In genomic region chr3:171810278-171811058, GRCh38 we compare ENCODE assay signal across 1 cellular context.
TF ChIP-seq lines count a peak whose summit lies in the region.

TSS of gene PLD1 (minus strand) at chr3:171810483. CDS start at chr3:171738051, 72,432 bp downstream.

TF ChIP-seq in HepG2, 621 proteins besides CTCF, POLR2A, EP300 and RAD21 (continued from another document and continues in another):
- TF ChIP-seq DMTF1 (CRISPR knock-in tag; IDR thresholded peaks at IDR 0.05) (no peak), HMGXB4 (CRISPR knock-in tag; IDR thresholded peaks at IDR 0.05; ENCODE audit: borderline replicate concordance in 1 of 2, low read depth in 1 of 2) (peak; percentile 60 to 91; a peak in 3 of 4 replicates), ZNF205 (CRISPR knock-in tag; IDR thresholded peaks at IDR 0.05) (no peak), SOX6 (IDR thresholded peaks at IDR 0.05) (no peak), SOX6 (CRISPR knock-in tag; IDR thresholded peaks at IDR 0.05) (peak; percentile 60), CHD4 (IDR thresholded peaks at IDR 0.05; ENCODE audit: borderline replicate concordance, low read length) (no peak), ZNF766 (CRISPR knock-in tag; IDR thresholded peaks at IDR 0.05; ENCODE audit: borderline replicate concordance) (no peak; the same call in 1 of the 2 replicates), KDM3A (CRISPR knock-in tag; IDR thresholded peaks at IDR 0.05; ENCODE audit: low read depth) (no peak), ZNF124 (CRISPR knock-in tag; IDR thresholded peaks at IDR 0.05) (no peak), ZBTB14 (CRISPR knock-in tag; IDR thresholded peaks at IDR 0.05) (no peak), RNF219 (CRISPR knock-in tag; IDR thresholded peaks at IDR 0.05) (0 out of 2 replicates have a peak, but pooled peaks have one; percentile 80), ZNF598 (CRISPR knock-in tag; IDR thresholded peaks at IDR 0.05; ENCODE audit: borderline replicate concordance) (no peak; the same call in 1 of the 2 replicates), TRAFD1 (CRISPR knock-in tag; IDR thresholded peaks at IDR 0.05; ENCODE audit: borderline replicate concordance) (no peak), ZNF326 (CRISPR knock-in tag; IDR thresholded peaks at IDR 0.05; ENCODE audit: borderline replicate concordance) (no peak), SNAPC4 (CRISPR knock-in tag; IDR thresholded peaks at IDR 0.05) (no peak; the same call in 1 of the 2 replicates), THAP9 (CRISPR knock-in tag; IDR thresholded peaks at IDR 0.05; ENCODE audit: borderline replicate concordance) (peak; percentile 71; the same call in 1 of the 2 replicates), XBP1 (CRISPR knock-in tag; IDR thresholded peaks at IDR 0.05) (no peak), ZFP91 (CRISPR knock-in tag; IDR thresholded peaks at IDR 0.05; ENCODE audit: borderline replicate concordance) (peak; percentile 87; the same call in 1 of the 2 replicates), TFE3 (CRISPR knock-in tag; IDR thresholded peaks at IDR 0.05) (no peak), ZNF274 (CRISPR knock-in tag; IDR thresholded peaks at IDR 0.05) (no peak; the same call in 1 of the 2 replicates), GFI1 (CRISPR knock-in tag; IDR thresholded peaks at IDR 0.05; ENCODE audit: borderline replicate concordance) (peak; percentile 11; the same call in 1 of the 2 replicates), ZNF383 (CRISPR knock-in tag; IDR thresholded peaks at IDR 0.05; ENCODE audit: borderline replicate concordance) (no peak), ZNF543 (CRISPR knock-in tag; IDR thresholded peaks at IDR 0.05) (0 out of 2 replicates have a peak, but pooled peaks have one; percentile 89), FOXA3 (CRISPR knock-in tag; IDR thresholded peaks at IDR 0.05) (peak; percentile 51; the same call in 1 of the 2 replicates), MATR3 (CRISPR knock-in tag; IDR thresholded peaks at IDR 0.05) (no peak), SP4 (CRISPR knock-in tag; IDR thresholded peaks at IDR 0.05) (no peak; the same call in 1 of the 2 replicates), RXRB (CRISPR knock-in tag; IDR thresholded peaks at IDR 0.05; ENCODE audit: borderline replicate concordance) (peak; percentile 64; the same call in 1 of the 2 replicates), ZNF256 (CRISPR knock-in tag; conservative IDR thresholded peaks at IDR 0.05) (no peak), MXD4 (CRISPR knock-in tag; IDR thresholded peaks at IDR 0.05) (peak; percentile 17; the same call in 1 of the 2 replicates), ZNF761 (CRISPR knock-in tag; conservative IDR thresholded peaks at IDR 0.05) (0 out of 2 replicates have a peak, but pooled peaks have one; percentile 62), ZNF577 (CRISPR knock-in tag; IDR thresholded peaks at IDR 0.05; ENCODE audit: borderline replicate concordance, low read depth) (no peak), ZNF780A (CRISPR knock-in tag; IDR thresholded peaks at IDR 0.05) (no peak; the same call in 1 of the 2 replicates), ZNF367 (CRISPR knock-in tag; IDR thresholded peaks at IDR 0.05; ENCODE audit: borderline replicate concordance) (no peak; the same call in 1 of the 2 replicates), PBX3 (CRISPR knock-in tag; IDR thresholded peaks at IDR 0.05; ENCODE audit: borderline replicate concordance) (no peak)
